In the genomic region with DNA sequence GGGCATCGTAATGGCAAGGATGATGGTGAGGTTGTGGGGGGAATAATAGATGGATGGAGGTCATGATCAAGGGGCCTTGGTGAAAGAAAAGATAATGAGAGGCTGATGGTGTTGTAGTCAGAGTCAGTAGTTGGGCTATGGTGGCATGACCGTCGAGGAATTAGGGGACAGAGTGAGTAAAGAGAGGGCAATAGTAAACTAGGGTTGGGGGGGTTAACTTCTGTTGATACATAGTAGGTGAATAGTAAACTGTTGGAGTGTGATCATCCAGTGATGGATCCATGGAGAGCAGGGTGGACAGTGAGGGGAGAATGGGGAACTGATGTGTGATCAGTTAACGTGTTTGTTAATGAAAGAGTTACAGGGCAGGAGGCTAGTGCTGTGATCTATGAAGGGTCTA, we compare ENCODE assay signal across 1 cellular context.
TF ChIP-seq lines count a peak whose summit lies in the region.

No MANE protein-coding gene starts in this region.

TF ChIP-seq in IMR-90, 13 proteins besides CTCF, POLR2A, EP300 and RAD21 (continued from another document):
- TF ChIP-seq, protein P1, sequence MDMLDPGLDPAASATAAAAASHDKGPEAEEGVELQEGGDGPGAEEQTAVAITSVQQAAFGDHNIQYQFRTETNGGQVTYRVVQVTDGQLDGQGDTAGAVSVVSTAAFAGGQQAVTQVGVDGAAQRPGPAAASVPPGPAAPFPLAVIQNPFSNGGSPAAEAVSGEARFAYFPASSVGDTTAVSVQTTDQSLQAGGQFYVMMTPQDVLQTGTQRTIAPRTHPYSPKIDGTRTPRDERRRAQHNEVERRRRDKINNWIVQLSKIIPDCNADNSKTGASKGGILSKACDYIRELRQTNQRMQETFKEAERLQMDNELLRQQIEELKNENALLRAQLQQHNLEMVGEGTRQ (IDR thresholded peaks at IDR 0.05; ENCODE audit: low read depth, low read length) = no peak
- no peak for TF ChIP-seq CEBPB (IDR thresholded peaks at IDR 0.05; ENCODE audit: low read depth, low read length)
- no peak for TF ChIP-seq CHD1 (IDR thresholded peaks at IDR 0.05; ENCODE audit: low read depth, low read length)
- TF ChIP-seq, protein P2, sequence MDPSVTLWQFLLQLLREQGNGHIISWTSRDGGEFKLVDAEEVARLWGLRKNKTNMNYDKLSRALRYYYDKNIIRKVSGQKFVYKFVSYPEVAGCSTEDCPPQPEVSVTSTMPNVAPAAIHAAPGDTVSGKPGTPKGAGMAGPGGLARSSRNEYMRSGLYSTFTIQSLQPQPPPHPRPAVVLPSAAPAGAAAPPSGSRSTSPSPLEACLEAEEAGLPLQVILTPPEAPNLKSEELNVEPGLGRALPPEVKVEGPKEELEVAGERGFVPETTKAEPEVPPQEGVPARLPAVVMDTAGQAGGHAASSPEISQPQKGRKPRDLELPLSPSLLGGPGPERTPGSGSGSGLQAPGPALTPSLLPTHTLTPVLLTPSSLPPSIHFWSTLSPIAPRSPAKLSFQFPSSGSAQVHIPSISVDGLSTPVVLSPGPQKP (IDR thresholded peaks at IDR 0.05; ENCODE audit: borderline replicate concordance, low read depth, low read length) = no peak
- TF ChIP-seq FOS (IDR thresholded peaks at IDR 0.05; ENCODE audit: low read depth, low read length) = no peak
- TF ChIP-seq MAFK (IDR thresholded peaks at IDR 0.05; ENCODE audit: low read depth, low read length) = no peak
- no peak for TF ChIP-seq MXI1 (IDR thresholded peaks at IDR 0.05; ENCODE audit: borderline replicate concordance, low read depth, low read length)
- TF ChIP-seq RCOR1 (IDR thresholded peaks at IDR 0.05; ENCODE audit: insufficient replicate concordance, low read length) = no peak
- no peak for TF ChIP-seq SMC3 (IDR thresholded peaks at IDR 0.05; ENCODE audit: low read depth, low read length)
- no peak for TF ChIP-seq RFX5 (IDR thresholded peaks at IDR 0.05; ENCODE audit: low read depth, low read length)
- no peak for TF ChIP-seq MAZ (IDR thresholded peaks at IDR 0.05; ENCODE audit: borderline replicate concordance, low read depth, low read length)
